Comparison of ENCODE assay signal across 8 cellular contexts in genomic region chr11:130068986-130069683, GRCh38. TPM values are rescaled to one million over a fixed set of nuclear protein-coding genes. Genes with fewer than 3 reads are reported as not detected.
DNase-seq lines count a peak whose midpoint lies in the region; ATAC-seq and TF ChIP-seq lines count a peak whose summit lies in the region.

No MANE protein-coding gene starts in this region.

- H3K9me3 Mint-ChIP-seq in CD8-positive, alpha-beta memory T cell: no peaks in the 10 kb centered on the region
- no peaks in the 10 kb centered on the region for H3K9me3 Mint-ChIP-seq in natural killer cell treated with Interleukin-12 subunit alpha and Interleukin-12 subunit beta and Interleukin-15 and Interleukin-18, amount 100 ng/mL, for 72 hours

- CTCF ChIA-PET in CD8-positive, alpha-beta memory T cell (lab: Charles Lee): interaction anchor here (3.0 kb wide), 1 partner anchor 67 kb away, joined by 20 read pairs; the partner anchor contains the start of gene PRDM10

- no peaks in the 10 kb centered on the region for H3K36me3 ChIP-seq in CD8-positive, alpha-beta memory T cell (ENCODE audit: insufficient read depth, low read length)
- H3K36me3 ChIP-seq in NT2/D1 (ENCODE audit: insufficient read depth, insufficient read length, low read length): peaks cover 3% of the 10 kb centered on the region

- no peaks in the 10 kb centered on the region for H3K27me3 ChIP-seq in CD8-positive, alpha-beta memory T cell (ENCODE audit: insufficient read depth, low read length, poor library complexity, severe bottlenecking)
- H3K27me3 ChIP-seq in NT2/D1 (ENCODE audit: insufficient read depth, insufficient read length): peaks cover 26% of the 10 kb centered on the region

- POLR2A ChIA-PET in CD8-positive, alpha-beta memory T cell (lab: Charles Lee): interaction anchor here (3.4 kb wide), 1 partner anchor 66 kb away, joined by 48 read pairs; the partner anchor contains the start of gene PRDM10

- H3K4me3 Mint-ChIP-seq in CD8-positive, alpha-beta memory T cell: peak overlapping the region; percentile 93 to 99 (median 96)
- H3K4me3 Mint-ChIP-seq in natural killer cell treated with Interleukin-12 subunit alpha and Interleukin-12 subunit beta and Interleukin-15 and Interleukin-18, amount 100 ng/mL, for 72 hours: peak overlapping the region; percentile 97

- peaks cover 19 to 27% (median 22%) of the 10 kb centered on the region in 3 donors for H3K4me1 Mint-ChIP-seq in CD8-positive, alpha-beta memory T cell
- peaks cover 27 to 28% of the 10 kb centered on the region in 2 donors for H3K4me1 Mint-ChIP-seq in natural killer cell treated with Interleukin-12 subunit alpha and Interleukin-12 subunit beta and Interleukin-15 and Interleukin-18, amount 100 ng/mL, for 72 hours (ENCODE audit: low read depth in 2 of 2)

- peak in 4 of 5 donors; percentile 27 to 72 (median 48) for DNase-seq in CD8-positive, alpha-beta memory T cell
- DNase-seq in NT2/D1 (ENCODE audit: low read depth, low spot score): no peak
- peak; percentile 40 for DNase-seq in activated T-helper 1 cell treated with Interleukin-2 at 50 U/mL for 16 hours (ENCODE audit: low read depth)
- DNase-seq in fibroblast of mammary gland (ENCODE audit: low read depth): peak; percentile 90
- DNase-seq in natural killer cell treated with Interleukin-12 subunit alpha and Interleukin-12 subunit beta and Interleukin-15 and Interleukin-18, amount 100 ng/mL, for 72 hours (ENCODE audit: low spot score): peak; percentile 67
- DNase-seq in ureter (ENCODE audit: low spot score): peak; percentile 81

- no peak for TF ChIP-seq CTCF in fibroblast of mammary gland (conservative IDR thresholded peaks at IDR 0.05; ENCODE audit: control insufficient read depth, insufficient read depth, low read depth, low read length)

- peak overlapping the region; percentile 74 for H3K27ac ChIP-seq in CD8-positive, alpha-beta memory T cell (ENCODE audit: low read depth, low read length)

- peak overlapping the region; percentile 87 to 98 (median 96) for H3K27ac Mint-ChIP-seq in CD8-positive, alpha-beta memory T cell
- H3K27ac Mint-ChIP-seq in natural killer cell treated with Interleukin-12 subunit alpha and Interleukin-12 subunit beta and Interleukin-15 and Interleukin-18, amount 100 ng/mL, for 72 hours: peak overlapping the region; percentile 76 to 77

- peak overlapping the region; percentile 46 for H3K9ac ChIP-seq in NT2/D1 (ENCODE audit: insufficient read length, low read depth)

- no peaks in the 10 kb centered on the region for H3K9me3 ChIP-seq in CD8-positive, alpha-beta memory T cell (ENCODE audit: low read length)
- no peaks in the 10 kb centered on the region for H3K9me3 ChIP-seq in NT2/D1 (ENCODE audit: insufficient read depth, low read length)

- peaks cover 16% of the 10 kb centered on the region for H3K4me1 ChIP-seq in CD8-positive, alpha-beta memory T cell (ENCODE audit: insufficient read depth, low read length)
- no peaks in the 10 kb centered on the region for H3K4me1 ChIP-seq in NT2/D1 (ENCODE audit: insufficient read depth, insufficient read length)

- H3K27me3 Mint-ChIP-seq in CD8-positive, alpha-beta memory T cell: peaks cover 7 to 10% of the 10 kb centered on the region in 2 donors
- H3K27me3 Mint-ChIP-seq in natural killer cell treated with Interleukin-12 subunit alpha and Interleukin-12 subunit beta and Interleukin-15 and Interleukin-18, amount 100 ng/mL, for 72 hours: peaks cover 9 to 11% of the 10 kb centered on the region in 2 donors

- ATAC-seq in GM19438 (IDR thresholded peaks at IDR 0.05; ENCODE audit: low read depth, unreplicated experiment) (peak; percentile 43), HG03469 (IDR thresholded peaks at IDR 0.05; ENCODE audit: unreplicated experiment) (peak; percentile 27)
- ATAC-seq in natural killer cell treated with Interleukin-12 subunit alpha and Interleukin-12 subunit beta and Interleukin-15 and Interleukin-18, amount 100 ng/mL, for 72 hours: peak; percentile 63 to 71

- H3K4me3 ChIP-seq in CD8-positive, alpha-beta memory T cell (ENCODE audit: low read length): peak overlapping the region; percentile 68
- peak overlapping the region; percentile 51 for H3K4me3 ChIP-seq in NT2/D1 (ENCODE audit: insufficient read length, low read depth)
- H3K4me3 ChIP-seq in fibroblast of mammary gland (ENCODE audit: control insufficient read depth, low read depth, low read length): peak overlapping the region; percentile 55

- peaks cover 0 to 10% (median 0%) of the 10 kb centered on the region in 3 donors for H3K36me3 Mint-ChIP-seq in CD8-positive, alpha-beta memory T cell
- H3K36me3 Mint-ChIP-seq in natural killer cell treated with Interleukin-12 subunit alpha and Interleukin-12 subunit beta and Interleukin-15 and Interleukin-18, amount 100 ng/mL, for 72 hours: no peaks in the 10 kb centered on the region

RNA-seq across cellular contexts. Expression of gene APLP2, which starts 0.6 kb away (rescaled TPM):
- total RNA-seq in CD8-positive, alpha-beta memory T cell: 10 to 100 TPM; 58.5 to 60.1 TPM
- polyA plus RNA-seq in CD8-positive, alpha-beta memory T cell: 58.8 TPM
- 10 to 100 TPM; 37.9 to 56.2 TPM for total RNA-seq in natural killer cell treated with Interleukin-12 subunit alpha and Interleukin-12 subunit beta and Interleukin-15 and Interleukin-18, amount 100 ng/mL, for 72 hours
- total RNA-seq in ureter: 318 TPM
